In genomic region chr3:149765762-149766334, GRCh38 we compare ENCODE assay signal across 8 cellular contexts. TPM values are rescaled to one million over a fixed set of nuclear protein-coding genes. Genes with fewer than 3 reads are reported as not detected.
A peak's percentile ranks its signal among the peaks of the same experiment; 100 is the strongest.
DNase-seq lines count a peak whose midpoint lies in the region; ATAC-seq and TF ChIP-seq lines count a peak whose summit lies in the region.

No MANE protein-coding gene starts in this region.

- peaks cover 1 to 9% (median 9%) of the 10 kb centered on the region in 3 donors for H3K27me3 Mint-ChIP-seq in CD14-positive monocyte (ENCODE audit: low read depth in 3 of 3)
- peaks cover 1% of the 10 kb centered on the region for H3K27me3 Mint-ChIP-seq in HFFc6 (ENCODE audit: insufficient read depth)

- DNase-seq in CD14-positive monocyte (ENCODE audit: low spot score) (no peak), HFFc6 (peak; percentile 55), kidney glomerular epithelial cell (lab: John Stamatoyannopoulos, UW) (peak; percentile 27), activated gamma-delta T cell treated with Interleukin-2 at 50 U/mL for 16 hours (no peak), lower leg skin (ENCODE audit: low spot score in 2 of 2) (no peak), GOT3 (lab: John Stamatoyannopoulos, UW) (no peak)

- no peak overlapping the region for H3K27ac Mint-ChIP-seq in CD14-positive monocyte
- H3K27ac Mint-ChIP-seq in HFFc6: no peak overlapping the region

- no peaks in the 10 kb centered on the region for H3K9me3 Mint-ChIP-seq in CD14-positive monocyte
- no peaks in the 10 kb centered on the region for H3K9me3 Mint-ChIP-seq in HFFc6

- H3K36me3 Mint-ChIP-seq in CD14-positive monocyte (no peaks in the 10 kb centered on the region), HFFc6 (ENCODE audit: low read depth) (no peaks in the 10 kb centered on the region)

- ATAC-seq in HG03196 (IDR thresholded peaks at IDR 0.05; ENCODE audit: unreplicated experiment): no peak

- TF ChIP-seq CTCF in CD14-positive monocyte (IDR thresholded peaks at IDR 0.05): peak; percentile 73
- peak; percentile 83 for TF ChIP-seq CTCF in HFFc6 (IDR thresholded peaks at IDR 0.05)
- peak; percentile 36; the same call in 1 of the 2 replicates for TF ChIP-seq CTCF in WI38 (IDR thresholded peaks at IDR 0.05; ENCODE audit: low read depth, low read length)
- no peak for TF ChIP-seq CTCF in lower leg skin (IDR thresholded peaks at IDR 0.05)

- H3K4me3 Mint-ChIP-seq in CD14-positive monocyte: no peak overlapping the region
- H3K4me3 Mint-ChIP-seq in HFFc6: no peak overlapping the region

- H3K4me3 ChIP-seq in WI38 (ENCODE audit: low read depth, low read length): no peak overlapping the region
- H3K4me3 ChIP-seq in lower leg skin (ENCODE audit: low read depth, poor library complexity, severe bottlenecking): no peak overlapping the region

- no peaks in the 10 kb centered on the region for H3K4me1 Mint-ChIP-seq in CD14-positive monocyte
- no peaks in the 10 kb centered on the region for H3K4me1 Mint-ChIP-seq in HFFc6 (ENCODE audit: low read depth)

- WGBS in lower leg skin, 2 donors: 62 to 70% methylated on average over 2 of the region's 2 CpGs

- no peak for TF ChIP-seq POLR2A in lower leg skin (IDR thresholded peaks at IDR 0.05)

- intact Hi-C loops in CD14-positive monocyte (cut with micrococcal nuclease): no loop called here
- intact Hi-C loops in lower leg skin (cut with DNase I; ENCODE audit: low total_unique reads): no loop called here

RNA-seq across cellular contexts. Expression of gene COMMD2, which starts 13.6 kb away (rescaled TPM):
- polyA plus RNA-seq in CD14-positive monocyte: 10 to 100 TPM; 73.5 to 74.4 TPM
- total RNA-seq in HFFc6 (2021; fragmentation: NEBNext Ultra II Directional; extraction: Animal tissue kit (Norgen Biotek cat#: 25700)): 10 to 100 TPM; 27.0 to 32.8 (median 31.5) TPM
- total RNA-seq in lower leg skin: 10 to 100 TPM; 16.8 to 21.5 (median 20.3) TPM

RNA-seq across cellular contexts. Expression of gene ANKUB1, which starts 26.5 kb away (rescaled TPM):
- polyA plus RNA-seq in CD14-positive monocyte: not detected
- not detected for total RNA-seq in HFFc6 (2021; fragmentation: NEBNext Ultra II Directional; extraction: Animal tissue kit (Norgen Biotek cat#: 25700))
- not detected for total RNA-seq in lower leg skin

RNA-seq across cellular contexts. Expression of gene RNF13, which starts 47.2 kb away (rescaled TPM):
- 100 to 1,000 TPM; 462 to 481 TPM for polyA plus RNA-seq in CD14-positive monocyte
- 10 to 100 TPM; 20.5 to 33.7 (median 25.7) TPM for total RNA-seq in HFFc6 (2021; fragmentation: NEBNext Ultra II Directional; extraction: Animal tissue kit (Norgen Biotek cat#: 25700))
- total RNA-seq in lower leg skin: 100 to 1,000 TPM in 1 of 4 donors, 10 to 100 TPM in 3; 53.1 to 101 (median 86.5) TPM

Comparison
In these comparisons a context has a peak if more than half of its experiments do, and no peak if none do; other contexts are left out.
1. DNase-seq: peak in HFFc6 (single experiment) and kidney glomerular epithelial cell (single experiment); none in CD14-positive monocyte (single experiment), activated gamma-delta T cell treated with Interleukin-2 at 50 U/mL for 16 hours (single experiment), lower leg skin (0 of 2) and GOT3 (single experiment).
2. CTCF ChIP-seq: peak in CD14-positive monocyte (single experiment), HFFc6 (single experiment) and WI38 (single experiment); none in lower leg skin (0 of 3).